ENCODE assay signal across 9 cellular contexts in the genomic region with DNA sequence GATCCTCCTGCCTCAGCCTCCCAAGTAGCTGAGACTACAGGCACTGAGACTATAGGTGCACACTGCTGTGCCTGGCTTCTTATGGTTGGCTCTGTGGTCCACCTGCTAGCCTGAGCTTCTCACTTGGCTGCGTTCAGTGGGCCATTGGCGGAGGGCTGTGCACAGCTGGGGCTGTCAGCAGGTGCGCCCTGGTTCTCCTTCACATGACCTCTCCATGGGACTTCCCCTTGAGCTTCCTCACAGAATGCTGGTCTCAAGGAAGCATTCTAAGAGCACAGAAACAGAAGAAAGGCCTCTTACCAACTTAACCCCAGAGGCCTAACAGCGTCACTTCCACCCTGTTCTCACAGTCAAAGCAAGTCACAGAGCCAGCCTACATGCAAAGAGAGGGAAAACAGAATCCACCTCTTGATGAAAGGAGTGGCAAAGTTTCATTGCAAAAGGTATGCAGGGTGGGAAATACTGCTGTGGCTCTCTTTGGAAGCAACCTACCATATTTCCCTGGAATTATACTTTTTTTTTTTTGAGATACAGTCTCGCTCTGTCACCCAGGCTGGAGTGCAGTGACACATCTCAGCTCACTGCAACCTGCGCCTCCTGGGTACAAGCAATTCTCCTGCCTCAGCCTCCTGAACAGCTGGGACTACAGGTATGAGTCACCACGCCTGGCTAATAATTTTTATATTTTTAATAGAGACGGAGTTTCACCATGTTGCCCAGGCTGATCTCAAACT. TPM values are rescaled to one million over a fixed set of nuclear protein-coding genes. Genes with fewer than 3 reads are reported as not detected.
A peak's percentile ranks its signal among the peaks of the same experiment; 100 is the strongest.
DNase-seq lines count a peak whose midpoint lies in the region; ATAC-seq and TF ChIP-seq lines count a peak whose summit lies in the region.
"Had no signal": no experiment of that assay in that cellular context is flagged by ENCODE, and none has a peak within 500 bp of the region (broad histone marks: within the 10 kb centered on the region; RNA-seq: fewer than 3 reads in every experiment).

No MANE protein-coding gene starts in this region.

- intact Hi-C loops in upper lobe of right lung (cut with DNase I) = no loop called here

- peaks cover 9% of the 10 kb centered on the region for H3K4me1 ChIP-seq in upper lobe of right lung

- no peak overlapping the region for H3K27ac ChIP-seq in upper lobe of right lung
- H3K27ac ChIP-seq: SK-N-MC had no signal

- H3K4me3 Mint-ChIP-seq in progenitor cell of endocrine pancreas (ENCODE audit: low read depth) = no peak overlapping the region

- H3K27me3 Mint-ChIP-seq in progenitor cell of endocrine pancreas = no peaks in the 10 kb centered on the region

- no peak overlapping the region for H3K4me3 ChIP-seq in upper lobe of right lung
- H3K4me3 ChIP-seq: SK-N-MC had no signal

- H3K9me3 ChIP-seq in upper lobe of right lung = no peaks in the 10 kb centered on the region

- no peaks in the 10 kb centered on the region for H3K27me3 ChIP-seq in upper lobe of right lung

- peaks cover 63% of the 10 kb centered on the region for H3K36me3 ChIP-seq in upper lobe of right lung

- no peak for TF ChIP-seq CTCF in progenitor cell of endocrine pancreas (IDR thresholded peaks at IDR 0.05; ENCODE audit: unreplicated experiment)
- no peak for TF ChIP-seq CTCF in upper lobe of right lung (IDR thresholded peaks at IDR 0.05)

- ATAC-seq in GM18508 (IDR thresholded peaks at IDR 0.05; ENCODE audit: insufficient read depth, unreplicated experiment) = peak; percentile 86
- ATAC-seq in GM21515 (IDR thresholded peaks at IDR 0.05; ENCODE audit: unreplicated experiment) = peak; percentile 88
- peak; percentile 91 for ATAC-seq in HG03460 (IDR thresholded peaks at IDR 0.05; ENCODE audit: unreplicated experiment)
- ATAC-seq in upper lobe of right lung = no peak

- peaks cover 11% of the 10 kb centered on the region for H3K36me3 Mint-ChIP-seq in progenitor cell of endocrine pancreas (ENCODE audit: insufficient read depth)

- no peaks in the 10 kb centered on the region for H3K4me1 Mint-ChIP-seq in progenitor cell of endocrine pancreas (ENCODE audit: low read depth)

- H3K9me3 Mint-ChIP-seq in progenitor cell of endocrine pancreas (ENCODE audit: low read depth) = no peaks in the 10 kb centered on the region

- H3K27ac Mint-ChIP-seq in progenitor cell of endocrine pancreas = no peak overlapping the region

- DNase-seq in germinal center (ENCODE audit: low spot score) = peak; percentile 87
- no peak for DNase-seq in COR-L47 (lab: John Stamatoyannopoulos, UW)
- no peak for DNase-seq in progenitor cell of endocrine pancreas (ENCODE audit: low spot score, unreplicated experiment)
- no peak for DNase-seq in upper lobe of right lung
- no peak for DNase-seq in OCI-M1 (lab: John Stamatoyannopoulos, UW)

RNA-seq across cellular contexts. Expression of gene RILPL2, which starts 9.3 kb away (rescaled TPM):
- 2.8 TPM in 2 replicates for total RNA-seq in progenitor cell of endocrine pancreas
- 15.1 TPM for total RNA-seq in upper lobe of right lung

RNA-seq across cellular contexts. Expression of gene SNRNP35, which starts 30.7 kb away (rescaled TPM):
- total RNA-seq in progenitor cell of endocrine pancreas (29.2 and 29.8 TPM in 2 replicates), upper lobe of right lung (20.4 TPM)

RNA-seq across cellular contexts. Expression of gene KMT5A, which starts 43.3 kb away (rescaled TPM):
- total RNA-seq in progenitor cell of endocrine pancreas = 42.4 and 48.9 TPM in 2 replicates
- total RNA-seq in upper lobe of right lung = 38.8 TPM
